In genomic region chr6:145872669-145873068, GRCh38 we compare ENCODE assay signal across 11 cellular contexts.
"Had no signal": no experiment of that assay in that cellular context is flagged by ENCODE, and none has a peak within 500 bp of the region (broad histone marks: within the 10 kb centered on the region; RNA-seq: fewer than 3 reads in every experiment).

No MANE protein-coding gene starts in this region.

- H3K4me1 ChIP-seq: HAP-1 had no signal

- ATAC-seq: GM23338, HCT116 had no signal

- H3K4me1 Mint-ChIP-seq: GM23338, H9 had no signal

- H3K9me3 Mint-ChIP-seq: HFFc6 had no signal

- H3K4me2 ChIP-seq: GM23338 had no signal

- H3K4me3 ChIP-seq: GM23248, GM23338, HAP-1 had no signal

- FAIRE-seq: H1, H54 had no signal

- H3K4me3 Mint-ChIP-seq: GM23338, H9, HFFc6 had no signal

- H3K9ac ChIP-seq: GM23248 had no signal

- H3K27ac ChIP-seq: GM23248 had no signal

- H3K27ac Mint-ChIP-seq: GM23338, H9, HFFc6 had no signal

- DNase-seq: GM23248, GOT3, H7, H9, HCEC 1CT, HFFc6 had no signal

- H3K9me3 ChIP-seq: HAP-1 had no signal

- H3K36me3 ChIP-seq: HAP-1 had no signal

- H2AFZ ChIP-seq: GM23248, GM23338 had no signal
